8 cellular contexts compared by ENCODE assay signal in the genomic region with DNA sequence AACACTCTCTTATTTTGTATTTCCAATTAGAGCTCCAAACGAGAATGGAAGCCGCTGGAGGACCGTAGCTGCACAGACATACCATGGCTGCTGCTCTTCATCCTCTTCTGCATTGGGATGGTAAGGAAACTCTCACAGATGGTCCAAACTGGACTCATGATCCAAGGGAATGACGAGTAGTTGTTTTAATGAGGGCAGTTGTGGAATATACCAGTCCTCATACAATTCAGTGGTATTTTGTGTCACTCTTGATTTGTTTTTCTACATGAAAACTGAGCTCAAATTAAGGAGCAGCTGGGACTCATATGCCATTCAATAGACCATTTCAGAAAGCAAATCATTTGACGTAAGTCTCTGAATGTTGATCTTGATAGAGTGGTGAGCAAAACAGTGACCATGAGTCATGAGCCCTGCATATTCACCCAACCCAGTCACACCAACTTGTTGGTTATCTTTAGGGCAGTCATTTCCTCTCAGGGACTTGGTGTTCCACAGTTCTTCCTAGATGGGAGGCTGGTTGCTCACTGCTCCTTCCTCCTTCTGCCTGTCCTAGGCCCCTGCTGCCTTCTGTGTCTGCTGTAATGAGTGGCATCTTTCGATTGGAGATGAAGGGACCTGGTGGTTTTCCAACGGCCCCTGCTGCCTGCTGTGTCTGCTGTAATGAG. TPM values are rescaled to one million over a fixed set of nuclear protein-coding genes. Genes with fewer than 3 reads are reported as not detected.
DNase-seq lines count a peak whose midpoint lies in the region; ATAC-seq lines count a peak whose summit lies in the region.

No MANE protein-coding gene starts in this region.

- DNase-seq in AG20443 (ENCODE audit: low spot score) (peak; percentile 79), caudate nucleus (lab: John Stamatoyannopoulos, UW) (peak in 9 of 61 donors; percentile 12 to 43 (median 32)), mesenchymal stem cell (peak; percentile 97), NCI-H1694 (lab: John Stamatoyannopoulos, UW) (no peak)

- H4K91ac ChIP-seq in mesenchymal stem cell (ENCODE audit: low read length) = no peak overlapping the region

- H3K27me3 ChIP-seq in HUES6 (ENCODE audit: control insufficient read depth, insufficient read depth, low read length) (no peaks in the 10 kb centered on the region), mesenchymal stem cell (ENCODE audit: control insufficient read depth in 1 of 2, insufficient read depth in 1 of 2, low read length in 2 of 2) (no peaks in the 10 kb centered on the region)

- H4K8ac ChIP-seq in mesenchymal stem cell (ENCODE audit: low read length) = peak overlapping the region; percentile 65

- H3K36me3 ChIP-seq in HUES6 (ENCODE audit: control insufficient read depth, insufficient read depth, low read length) (peaks cover 20% of the 10 kb centered on the region; the same call in 1 of the 2 replicates), mesenchymal stem cell (ENCODE audit: control insufficient read depth in 1 of 2, insufficient read depth in 2 of 2, low read depth in 1 of 2, low read length in 2 of 2) (peaks cover 0 to 38% of the 10 kb centered on the region in 2 experiments)

- H3K79me1 ChIP-seq in mesenchymal stem cell (replicated peaks; ENCODE audit: low read length, poor library complexity, severe bottlenecking) = peaks cover 5% of the 10 kb centered on the region

- H3K9me3 ChIP-seq in HUES6 (ENCODE audit: control insufficient read depth, insufficient read depth, low read depth, low read length) (no peaks in the 10 kb centered on the region), mesenchymal stem cell (ENCODE audit: control insufficient read depth, low read length) (no peaks in the 10 kb centered on the region)

- no peak overlapping the region for H3K9ac ChIP-seq in HUES6 (ENCODE audit: low read length)
- peak overlapping the region; percentile 47 for H3K9ac ChIP-seq in mesenchymal stem cell (ENCODE audit: low read length)

- no peak overlapping the region for H2BK5ac ChIP-seq in mesenchymal stem cell (ENCODE audit: low read depth, low read length, poor library complexity, severe bottlenecking)

- peak overlapping the region in 1 of 2 experiments; percentile 34 for H3K23ac ChIP-seq in mesenchymal stem cell (ENCODE audit: low read length in 2 of 2)

- peak overlapping the region; percentile 70 to 73 for H2BK12ac ChIP-seq in mesenchymal stem cell (ENCODE audit: low read length in 2 of 2)

- H2AK5ac ChIP-seq in mesenchymal stem cell (ENCODE audit: low read length, severe bottlenecking) = peak overlapping the region; percentile 21

- H3K4ac ChIP-seq in mesenchymal stem cell (ENCODE audit: low read depth in 1 of 2, low read length in 2 of 2) = peak overlapping the region; percentile 61 to 80

- H2AFZ ChIP-seq in mesenchymal stem cell (ENCODE audit: low read depth, low read length) = no peak overlapping the region

- no peak for ATAC-seq in GM21529 (IDR thresholded peaks at IDR 0.05; ENCODE audit: unreplicated experiment)
- ATAC-seq in HG02798 (IDR thresholded peaks at IDR 0.05; ENCODE audit: poor library complexity, unreplicated experiment) = no peak
- no peak for ATAC-seq in HG02852 (IDR thresholded peaks at IDR 0.05; ENCODE audit: unreplicated experiment)

- no peak overlapping the region for H2BK15ac ChIP-seq in mesenchymal stem cell (ENCODE audit: low read depth, poor library complexity, severe bottlenecking)

- peak overlapping the region; percentile 84 to 85 for H3K18ac ChIP-seq in mesenchymal stem cell (ENCODE audit: low read depth in 1 of 2, low read length in 2 of 2)

- H3K14ac ChIP-seq in mesenchymal stem cell (ENCODE audit: low read length in 2 of 2) = no peak overlapping the region

- WGBS in mesenchymal stem cell = 44% methylated on average over 6 of the region's 7 CpGs

- H3K4me1 ChIP-seq in HUES6 (ENCODE audit: control insufficient read depth, insufficient read depth, low read length) (peaks cover 53% of the 10 kb centered on the region), mesenchymal stem cell (ENCODE audit: control insufficient read depth, insufficient read depth, low read depth, low read length) (peaks cover 6% of the 10 kb centered on the region)

- H2BK120ac ChIP-seq in mesenchymal stem cell (ENCODE audit: low read depth, low read length) = peak overlapping the region; percentile 80

- no peak overlapping the region for H3K4me2 ChIP-seq in mesenchymal stem cell (ENCODE audit: low read length, poor library complexity, severe bottlenecking)

- peak overlapping the region; percentile 61; the same call in 1 of the 2 replicates for H3K27ac ChIP-seq in HUES6 (ENCODE audit: low read depth, low read length)
- peak overlapping the region; percentile 88 for H3K27ac ChIP-seq in caudate nucleus (ENCODE audit: low read depth, low read length)
- peak overlapping the region; percentile 73 for H3K27ac ChIP-seq in mesenchymal stem cell (ENCODE audit: low read length, poor library complexity, severe bottlenecking)

- no peak overlapping the region for H3K4me3 ChIP-seq in HUES6 (ENCODE audit: low read depth, low read length)
- peak overlapping the region in 1 of 2 experiments; percentile 0 for H3K4me3 ChIP-seq in mesenchymal stem cell (ENCODE audit: insufficient read depth in 1 of 2, low read depth in 1 of 2, low read length in 2 of 2)

RNA-seq across cellular contexts. Expression of gene SLC44A1, which starts 54.9 kb away (rescaled TPM):
- 22.8 TPM for polyA plus RNA-seq in mesenchymal stem cell (2013, experiment 1 of 2)
- 22.9 TPM for polyA plus RNA-seq in mesenchymal stem cell (2013, experiment 2 of 2)
